23 cellular contexts compared by ENCODE assay signal in the genomic region with DNA sequence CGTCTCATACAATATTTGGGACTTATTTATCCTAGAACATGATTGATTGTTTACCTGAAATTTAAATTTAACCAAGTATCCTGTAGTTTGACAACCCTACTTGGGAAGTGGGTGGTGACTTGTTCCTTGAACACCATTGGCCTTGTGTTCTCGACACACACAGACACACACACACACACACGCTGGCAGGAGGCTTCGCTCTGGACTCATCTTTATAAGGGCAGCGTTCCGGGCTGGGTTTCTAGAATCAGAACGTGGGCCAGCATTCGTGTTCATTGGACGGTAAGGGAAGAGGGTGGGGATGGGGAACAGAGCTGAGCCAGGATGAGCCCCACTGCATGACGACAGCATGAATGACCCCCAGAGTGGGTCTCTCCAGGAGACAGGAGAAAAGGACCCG. TPM values are rescaled to one million over a fixed set of nuclear protein-coding genes. Genes with fewer than 3 reads are reported as not detected.
DNase-seq lines count a peak whose midpoint lies in the region; ATAC-seq, FAIRE-seq and TF ChIP-seq lines count a peak whose summit lies in the region.
"Had no signal": no experiment of that assay in that cellular context is flagged by ENCODE, and none has a peak within 500 bp of the region (broad histone marks: within the 10 kb centered on the region; RNA-seq: fewer than 3 reads in every experiment).

No MANE protein-coding gene starts in this region.

- peaks cover 15% of the 10 kb centered on the region for H3K4me1 ChIP-seq in A549

- no peak overlapping the region for H3K4me3 ChIP-seq in A549
- H3K4me3 ChIP-seq: GM23338 had no signal

- TF ChIP-seq RAD21 in A549 (conservative IDR thresholded peaks at IDR 0.05 in 1 of 2, IDR thresholded peaks at IDR 0.05 in 1 of 2): no peak

- H3K27ac ChIP-seq in A549 (peak overlapping the region; percentile 6 to 42; a peak in 4 of 6 replicates), substantia nigra (ENCODE audit: low read depth, low read length, poor library complexity, severe bottlenecking) (peak overlapping the region; percentile 67)

- no peak overlapping the region for H3K4me2 ChIP-seq in A549
- H3K4me2 ChIP-seq: GM23338 had no signal

- DNase-seq in A549 (ENCODE audit: low read depth in 1 of 2, low spot score in 1 of 2): no peak
- DNase-seq in islet precursor cell: peak; percentile 34
- peak; percentile 50 for DNase-seq in posterior vena cava (ENCODE audit: low spot score)
- peak in 1 of 49 donors; percentile 10 for DNase-seq in substantia nigra (lab: John Stamatoyannopoulos, UW)
- no peak for DNase-seq in stimulated activated CD4-positive, alpha-beta T cell treated with anti-CD3 and anti-CD28 coated beads, Interleukin-1b, Interleukin-23, amount 100 ng/mL, for 48 hours
- DNase-seq: 8988T; Calu3; CD4-positive, alpha-beta memory T cell; COR-L47; DMS53; GF-D8; H9 had no signal

- WGBS in A549 (ENCODE audit: missing lambda C conversion rate): 84% methylated on average over 11 of the region's 11 CpGs

- POLR2A ChIA-PET in A549 (lab: Yijun Ruan, JAX): no interaction called here

- no peak for ATAC-seq in A549
- no peak for ATAC-seq in HG02759 (IDR thresholded peaks at IDR 0.05; ENCODE audit: unreplicated experiment)
- no peak for ATAC-seq in HG02870 (IDR thresholded peaks at IDR 0.05; ENCODE audit: unreplicated experiment)
- ATAC-seq: GM23338, HCT116 had no signal

- intact Hi-C loops in posterior vena cava (cut with DNase I): no loop called here

- peak; percentile 7 for FAIRE-seq in A549 (lab: Jason Lieb, UNC)
- FAIRE-seq: GM12891, GM19239 had no signal

- no peaks in the 10 kb centered on the region for H3K9me3 ChIP-seq in A549

- TF ChIP-seq POLR2A in A549 (IDR thresholded peaks at IDR 0.05; ENCODE audit: low read length): no peak

- TF ChIP-seq CTCF in A549 (IDR thresholded peaks at IDR 0.05): no peak

- no peak for TF ChIP-seq EP300 in A549 (IDR thresholded peaks at IDR 0.05)

- CTCF ChIA-PET in A549 (lab: Yijun Ruan, JAX): interaction anchor here (0.8 to 3.2 kb wide), 11 partner anchors 9 to 485 kb away, joined by 3 to 12 read pairs (median 3); no protein-coding TSS in a partner anchor

TF ChIP-seq in A549, 52 proteins besides CTCF, POLR2A, EP300 and RAD21:
- TF ChIP-seq ZSCAN20 (CRISPR knock-in tag; IDR thresholded peaks at IDR 0.05): no peak
- no peak for TF ChIP-seq HMGXB4 (CRISPR knock-in tag; IDR thresholded peaks at IDR 0.05; ENCODE audit: borderline replicate concordance)
- no peak for TF ChIP-seq HEYL (CRISPR knock-in tag; IDR thresholded peaks at IDR 0.05)
- TF ChIP-seq ATOH8 (CRISPR knock-in tag; IDR thresholded peaks at IDR 0.05; ENCODE audit: low read depth): no peak
- TF ChIP-seq FOXS1 (CRISPR knock-in tag; IDR thresholded peaks at IDR 0.05): no peak
- no peak for TF ChIP-seq EHMT2 (IDR thresholded peaks at IDR 0.05; ENCODE audit: low read depth)

RNA-seq across cellular contexts. Expression of gene SSTR4, which starts 16.2 kb away (rescaled TPM):
- 0.07 TPM in 1 of 2 replicates, not detected in the other for polyA plus RNA-seq in A549 (2011; rRNA removed)
- polyA plus RNA-seq in A549 (2012; cell fraction: cytosol; rRNA removed): 0.06 and 0.07 TPM in 2 replicates
- polyA plus RNA-seq in A549 (2012; cell fraction: nucleus; rRNA removed): 0.24 TPM in 1 of 2 replicates, not detected in the other
- 0.08 TPM in 2 of 3 replicates, not detected in the other for polyA plus RNA-seq in A549 (2017; fragmentation: RNase III; extraction: RNeasy Plus Mini Kit Qiagen cat#74134 plus additional on column Dnase treatment)
- polyA minus RNA-seq in A549 (2011; rRNA and poly(A)+ RNA removed): not detected in 2 replicates
- not detected for total RNA-seq in posterior vena cava
- total RNA-seq: A673; Calu3; CD4-positive, alpha-beta memory T cell; Daoy; G401; GM23338; H4; H9 had no signal
- polyA plus RNA-seq: BJ; CD4-positive, alpha-beta memory T cell; GM23338 had no signal

RNA-seq across cellular contexts. Expression of gene THBD, which starts 30.5 kb away (rescaled TPM):
- polyA plus RNA-seq in A549 (2011; rRNA removed) (26.8 and 29.6 TPM in 2 replicates), A549 (2017; fragmentation: RNase III; extraction: RNeasy Plus Mini Kit Qiagen cat#74134 plus additional on column Dnase treatment) (19.1 to 28.1 TPM (median 25.8 TPM) in 3 replicates)
- polyA plus RNA-seq in A549 (2012; cell fraction: cytosol; rRNA removed): 16.5 and 21.6 TPM in 2 replicates
- 40.4 and 67.1 TPM in 2 replicates for polyA plus RNA-seq in A549 (2012; cell fraction: nucleus; rRNA removed)
- 9.7 and 9.9 TPM in 2 replicates for polyA minus RNA-seq in A549 (2011; rRNA and poly(A)+ RNA removed)
- 10 to 100 TPM; 46.9 to 53.6 TPM for total RNA-seq in posterior vena cava
- total RNA-seq: A673, Calu3, G401 had no signal

Comparison
In these comparisons a context has a peak if more than half of its experiments do, and no peak if none do; other contexts are left out.
1. DNase-seq: peak in islet precursor cell (single experiment) and posterior vena cava (single experiment); none in A549 (0 of 2) and stimulated activated CD4-positive, alpha-beta T cell treated with anti-CD3 and anti-CD28 coated beads, Interleukin-1b, Interleukin-23, amount 100 ng/mL, for 48 hours (single experiment).